In the genomic region with DNA sequence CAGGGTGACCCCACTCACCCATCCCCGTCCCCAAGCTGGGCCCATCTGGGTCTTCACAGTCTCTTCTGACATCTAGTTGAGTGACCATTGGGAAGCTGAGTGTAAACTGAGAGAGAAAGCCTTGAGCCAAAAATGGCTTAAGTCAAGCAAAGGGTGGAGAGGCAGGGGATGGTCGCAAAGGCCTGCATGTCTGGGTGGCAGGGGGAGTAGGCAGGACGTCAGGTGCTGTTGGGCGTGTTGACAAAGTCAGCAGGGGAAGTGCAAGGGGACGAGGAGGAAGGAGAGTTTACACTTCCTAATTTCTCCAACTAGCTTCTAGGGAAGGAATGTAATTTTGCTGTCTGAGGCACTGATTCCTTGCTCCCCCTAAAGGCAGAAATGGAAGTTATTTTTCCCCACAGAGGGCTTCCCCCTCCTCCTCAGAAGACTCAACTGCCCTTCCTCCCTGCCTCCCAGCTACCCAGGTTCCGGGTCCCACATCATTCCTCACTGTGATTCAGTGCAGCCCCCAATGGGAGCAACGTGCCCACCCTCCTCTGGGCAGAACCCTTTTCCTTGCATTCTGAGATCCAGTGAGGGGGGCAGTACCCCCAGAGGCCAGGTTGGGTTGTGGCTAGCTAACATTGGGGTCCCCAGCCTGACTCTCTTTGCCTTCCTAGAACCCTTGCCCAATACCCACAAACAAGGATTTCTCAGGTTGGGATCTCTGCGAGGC, we compare ENCODE assay signal across 9 cellular contexts. TPM values are rescaled to one million over a fixed set of nuclear protein-coding genes. Genes with fewer than 3 reads are reported as not detected.
DNase-seq lines count a peak whose midpoint lies in the region; ATAC-seq and TF ChIP-seq lines count a peak whose summit lies in the region.
"Had no signal": no experiment of that assay in that cellular context is flagged by ENCODE, and none has a peak within 500 bp of the region (broad histone marks: within the 10 kb centered on the region; RNA-seq: fewer than 3 reads in every experiment).

No MANE protein-coding gene starts in this region.

- H3K9me3 ChIP-seq in BLaER1 (no peaks in the 10 kb centered on the region), sigmoid colon (no peaks in the 10 kb centered on the region)

- peaks cover 83% of the 10 kb centered on the region for H3K4me1 ChIP-seq in BLaER1
- peaks cover 0 to 27% (median 24%) of the 10 kb centered on the region in 4 donors for H3K4me1 ChIP-seq in sigmoid colon

- WGBS in sigmoid colon, 2 donors = 31 to 34% methylated on average over 8 of the region's 8 CpGs

- peak; percentile 13 to 22 for DNase-seq in Kasumi-1 (lab: John Stamatoyannopoulos, UW)
- DNase-seq in brain microvascular endothelial cell = no peak
- DNase-seq in medulla oblongata (ENCODE audit: extremely low spot score) = peak; percentile 68
- no peak for DNase-seq in OCI-M2 (lab: John Stamatoyannopoulos, UW; ENCODE audit: unreplicated experiment)
- no peak for DNase-seq in NCI-H187 treated with DMSO at 0.1 percent for 48 hours (lab: John Stamatoyannopoulos, UW)
- DNase-seq in sigmoid colon = no peak

- no peak for TF ChIP-seq POLR2A in sigmoid colon (IDR thresholded peaks at IDR 0.05)

- H3K4me3 ChIP-seq in BLaER1 (no peak overlapping the region), brain microvascular endothelial cell (ENCODE audit: low read depth, low read length) (no peak overlapping the region), sigmoid colon (no peak overlapping the region)

- H3K27ac ChIP-seq in BLaER1 (no peak overlapping the region), brain microvascular endothelial cell (no peak overlapping the region), sigmoid colon (no peak overlapping the region)

- H3K9ac ChIP-seq in BLaER1 = no peak overlapping the region

- H4K20me1 ChIP-seq in BLaER1 = no peaks in the 10 kb centered on the region

- peak; percentile 60 for TF ChIP-seq CTCF in brain microvascular endothelial cell (IDR thresholded peaks at IDR 0.05; ENCODE audit: low read depth, low read length, missing control alignments)
- no peak for TF ChIP-seq CTCF in sigmoid colon (IDR thresholded peaks at IDR 0.05)

- H3K27me3 ChIP-seq in BLaER1 (peaks cover 44% of the 10 kb centered on the region), brain microvascular endothelial cell (replicated peaks) (peaks cover 40% of the 10 kb centered on the region), sigmoid colon (peaks cover 0 to 40% (median 19%) of the 10 kb centered on the region in 3 donors)

- no peak for TF ChIP-seq EP300 in sigmoid colon (IDR thresholded peaks at IDR 0.05)

- no peak for ATAC-seq in GM21786 (IDR thresholded peaks at IDR 0.05; ENCODE audit: unreplicated experiment)

- in situ Hi-C loops in brain microvascular endothelial cell (cut with HindIII; ENCODE audit: low pct_ligation_motif_present, low sequenced_read_pairs) = no loop called here

- H3K4me2 ChIP-seq in BLaER1 = peak overlapping the region; percentile 62

- intact Hi-C loops in sigmoid colon (cut with DNase I) = loop anchor here (5.0 kb wide), 1 partner anchor 46 kb away; no protein-coding TSS in a partner anchor

- H3K36me3 ChIP-seq in BLaER1 = no peaks in the 10 kb centered on the region
- H3K36me3 ChIP-seq in brain microvascular endothelial cell (replicated peaks) = no peaks in the 10 kb centered on the region
- no peaks in the 10 kb centered on the region for H3K36me3 ChIP-seq in sigmoid colon

RNA-seq across cellular contexts. Expression of gene ADORA1, which starts 1.2 kb away (rescaled TPM):
- total RNA-seq in sigmoid colon = 1 to 10 TPM in 1 of 4 donors, under 1 TPM in 1, not detected in 2; 0.33 to 1.1 TPM
- polyA plus RNA-seq in sigmoid colon = 1 to 10 TPM in 1 of 3 donors, under 1 TPM in 1, not detected in 1; 0.92 to 1.3 TPM
- total RNA-seq: T-helper 1 cell treated with Interleukin-12 subunit alpha and Interleukin-12 subunit beta and Interleukin-4 antibody, amounts not matched to agents 30 ng/mL and 1 ng/mL, for 36 hours had no signal

RNA-seq across cellular contexts. Expression of gene MYOG, which starts 40.5 kb away (rescaled TPM):
- total RNA-seq in sigmoid colon = not detected
- polyA plus RNA-seq in sigmoid colon = not detected
- total RNA-seq: T-helper 1 cell treated with Interleukin-12 subunit alpha and Interleukin-12 subunit beta and Interleukin-4 antibody, amounts not matched to agents 30 ng/mL and 1 ng/mL, for 36 hours had no signal

RNA-seq across cellular contexts. Expression of gene MYBPH, which starts 49.3 kb away (rescaled TPM):
- not detected for total RNA-seq in sigmoid colon
- not detected for polyA plus RNA-seq in sigmoid colon
- total RNA-seq: T-helper 1 cell treated with Interleukin-12 subunit alpha and Interleukin-12 subunit beta and Interleukin-4 antibody, amounts not matched to agents 30 ng/mL and 1 ng/mL, for 36 hours had no signal

Comparison
In these comparisons a context has a peak if more than half of its experiments do, and no peak if none do; other contexts are left out.
1. DNase-seq: peak in Kasumi-1 (2 of 2) and medulla oblongata (single experiment); none in brain microvascular endothelial cell (single experiment), OCI-M2 (single experiment), NCI-H187 treated with DMSO at 0.1 percent for 48 hours (single experiment) and sigmoid colon (single experiment).